8 cellular contexts compared by ENCODE assay signal in the genomic region with DNA sequence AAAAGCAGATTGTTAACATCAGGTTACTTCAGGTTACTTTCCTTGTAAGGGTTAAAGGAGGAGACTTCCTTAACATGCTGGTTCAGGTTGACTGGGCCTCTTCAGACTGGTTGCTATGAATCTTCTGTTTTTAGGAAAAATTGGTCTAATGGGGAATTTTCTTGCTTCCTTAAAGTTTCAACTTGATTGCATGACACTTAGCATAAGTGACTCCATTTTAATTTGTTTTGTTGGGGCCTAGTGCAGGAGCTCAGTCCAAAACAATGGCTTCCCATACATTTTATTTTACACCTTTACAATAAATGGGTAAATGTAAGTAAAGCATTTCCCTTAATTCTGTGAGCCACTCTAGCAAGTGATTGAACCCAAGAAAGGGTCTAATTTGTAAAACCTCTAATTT.
"Had no signal": no experiment of that assay in that cellular context is flagged by ENCODE, and none has a peak within 500 bp of the region (broad histone marks: within the 10 kb centered on the region; RNA-seq: fewer than 3 reads in every experiment).

No MANE protein-coding gene starts in this region.

- H3K27ac Mint-ChIP-seq: IgD-negative memory B cell had no signal

- H3K4me3 ChIP-seq: GM23248, HAP-1 had no signal

- H2AFZ ChIP-seq: GM23248 had no signal

- H3K9me3 Mint-ChIP-seq: IgD-negative memory B cell had no signal

- H3K9ac ChIP-seq: GM23248 had no signal

- FAIRE-seq: HepG2 had no signal

- H3K36me3 Mint-ChIP-seq: IgD-negative memory B cell had no signal

- H3K27me3 Mint-ChIP-seq: IgD-negative memory B cell had no signal

- H3K27ac ChIP-seq: GM23248, HL-60 had no signal

- DNase-seq: GM23248, GOT3, H7, KG1 had no signal

- H3K36me3 ChIP-seq: HAP-1 had no signal

- H3K4me3 Mint-ChIP-seq: IgD-negative memory B cell had no signal

- H3K4me1 ChIP-seq: HAP-1 had no signal
